Comparison of ENCODE assay signal across 1 cellular context in the genomic region with DNA sequence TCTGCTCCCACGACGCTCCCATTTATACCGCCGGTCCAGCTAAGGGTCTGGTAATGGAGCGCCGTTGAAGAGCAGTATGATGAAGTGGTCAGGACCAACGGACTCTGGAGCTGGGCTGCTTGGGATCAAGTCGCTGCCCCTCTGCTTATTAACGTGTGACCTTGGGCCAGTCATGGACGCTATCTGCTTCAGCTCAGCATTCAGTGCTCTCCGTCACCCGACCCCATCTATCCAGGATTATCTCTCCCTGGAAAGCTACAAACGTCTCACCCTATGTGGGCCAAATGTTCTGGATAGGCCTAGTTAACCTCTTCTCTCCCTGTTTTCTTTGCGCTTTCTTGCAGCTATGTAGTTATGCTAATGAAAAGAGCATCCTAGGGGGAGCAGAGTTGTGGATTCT.
TF ChIP-seq lines count a peak whose summit lies in the region.

No MANE protein-coding gene starts in this region.

TF ChIP-seq in HepG2, 621 proteins besides CTCF, POLR2A, EP300 and RAD21 (continues in another document):
- TF ChIP-seq, protein P1, sequence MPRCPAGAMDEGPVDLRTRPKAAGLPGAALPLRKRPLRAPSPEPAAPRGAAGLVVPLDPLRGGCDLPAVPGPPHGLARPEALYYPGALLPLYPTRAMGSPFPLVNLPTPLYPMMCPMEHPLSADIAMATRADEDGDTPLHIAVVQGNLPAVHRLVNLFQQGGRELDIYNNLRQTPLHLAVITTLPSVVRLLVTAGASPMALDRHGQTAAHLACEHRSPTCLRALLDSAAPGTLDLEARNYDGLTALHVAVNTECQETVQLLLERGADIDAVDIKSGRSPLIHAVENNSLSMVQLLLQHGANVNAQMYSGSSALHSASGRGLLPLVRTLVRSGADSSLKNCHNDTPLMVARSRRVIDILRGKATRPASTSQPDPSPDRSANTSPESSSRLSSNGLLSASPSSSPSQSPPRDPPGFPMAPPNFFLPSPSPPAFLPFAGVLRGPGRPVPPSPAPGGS (CRISPR knock-in tag; IDR thresholded peaks at IDR 0.05), result no peak
- TF ChIP-seq ZNF879 (CRISPR knock-in tag; IDR thresholded peaks at IDR 0.05) (no peak), TAF1 (CRISPR knock-in tag; IDR thresholded peaks at IDR 0.05) (no peak), TSC22D2 (CRISPR knock-in tag; IDR thresholded peaks at IDR 0.05; ENCODE audit: borderline replicate concordance) (0 out of 2 replicates have a peak, but pooled peaks have one; percentile 30), ARNTL (CRISPR knock-in tag; IDR thresholded peaks at IDR 0.05) (no peak), MIXL1 (CRISPR knock-in tag; IDR thresholded peaks at IDR 0.05) (no peak), ZNF563 (CRISPR knock-in tag; IDR thresholded peaks at IDR 0.05) (no peak), ZC3H4 (CRISPR knock-in tag; IDR thresholded peaks at IDR 0.05; ENCODE audit: borderline replicate concordance) (no peak), SNRNP70 (IDR thresholded peaks at IDR 0.05; ENCODE audit: low read depth, low read length) (no peak), FOXC1 (CRISPR knock-in tag; IDR thresholded peaks at IDR 0.05; ENCODE audit: borderline replicate concordance) (no peak), ZSCAN21 (CRISPR knock-in tag; IDR thresholded peaks at IDR 0.05; ENCODE audit: borderline replicate concordance) (peak; percentile 8; the same call in 1 of the 2 replicates), HMG20B (CRISPR knock-in tag; conservative IDR thresholded peaks at IDR 0.05) (no peak), PLRG1 (conservative IDR thresholded peaks at IDR 0.05) (no peak), ZKSCAN8 (CRISPR knock-in tag; IDR thresholded peaks at IDR 0.05; ENCODE audit: borderline replicate concordance) (no peak), NR2F1 (CRISPR knock-in tag; IDR thresholded peaks at IDR 0.05) (0 out of 4 replicates have a peak, but pooled peaks of 1 of the 2 experiments have one; percentile 23), SRY (CRISPR knock-in tag; IDR thresholded peaks at IDR 0.05) (no peak), ZNF570 (CRISPR knock-in tag; IDR thresholded peaks at IDR 0.05; ENCODE audit: borderline replicate concordance) (no peak), CBX2 (IDR thresholded peaks at IDR 0.05; ENCODE audit: low read depth, low read length) (no peak), CBX2 (CRISPR knock-in tag; IDR thresholded peaks at IDR 0.05; ENCODE audit: low read depth) (no peak), MYNN (CRISPR knock-in tag; IDR thresholded peaks at IDR 0.05; ENCODE audit: low read depth) (no peak), ZNF333 (CRISPR knock-in tag; IDR thresholded peaks at IDR 0.05; ENCODE audit: borderline replicate concordance) (no peak), ZNF329 (CRISPR knock-in tag; IDR thresholded peaks at IDR 0.05; ENCODE audit: low read depth) (no peak), ZNF652 (CRISPR knock-in tag; IDR thresholded peaks at IDR 0.05; ENCODE audit: borderline replicate concordance, low read depth) (peak; percentile 80), RXRA (CRISPR knock-in tag; IDR thresholded peaks at IDR 0.05) (no peak), ZNF441 (CRISPR knock-in tag; IDR thresholded peaks at IDR 0.05; ENCODE audit: borderline replicate concordance) (no peak), ZMYM3 (CRISPR knock-in tag; IDR thresholded peaks at IDR 0.05) (peak; percentile 86), ZNF598 (CRISPR knock-in tag; IDR thresholded peaks at IDR 0.05; ENCODE audit: borderline replicate concordance) (no peak), PHF20 (CRISPR knock-in tag; IDR thresholded peaks at IDR 0.05) (no peak), JUN (CRISPR knock-in tag; IDR thresholded peaks at IDR 0.05) (no peak), FOXA3 (CRISPR knock-in tag; IDR thresholded peaks at IDR 0.05) (no peak), SIN3B (IDR thresholded peaks at IDR 0.05; ENCODE audit: low read length) (no peak), ZNF335 (CRISPR knock-in tag; IDR thresholded peaks at IDR 0.05) (0 out of 2 replicates have a peak, but pooled peaks have one; percentile 32), RFX3 (CRISPR knock-in tag; IDR thresholded peaks at IDR 0.05) (no peak), MEF2D (CRISPR knock-in tag; IDR thresholded peaks at IDR 0.05) (no peak)
- TF ChIP-seq, protein P2, sequence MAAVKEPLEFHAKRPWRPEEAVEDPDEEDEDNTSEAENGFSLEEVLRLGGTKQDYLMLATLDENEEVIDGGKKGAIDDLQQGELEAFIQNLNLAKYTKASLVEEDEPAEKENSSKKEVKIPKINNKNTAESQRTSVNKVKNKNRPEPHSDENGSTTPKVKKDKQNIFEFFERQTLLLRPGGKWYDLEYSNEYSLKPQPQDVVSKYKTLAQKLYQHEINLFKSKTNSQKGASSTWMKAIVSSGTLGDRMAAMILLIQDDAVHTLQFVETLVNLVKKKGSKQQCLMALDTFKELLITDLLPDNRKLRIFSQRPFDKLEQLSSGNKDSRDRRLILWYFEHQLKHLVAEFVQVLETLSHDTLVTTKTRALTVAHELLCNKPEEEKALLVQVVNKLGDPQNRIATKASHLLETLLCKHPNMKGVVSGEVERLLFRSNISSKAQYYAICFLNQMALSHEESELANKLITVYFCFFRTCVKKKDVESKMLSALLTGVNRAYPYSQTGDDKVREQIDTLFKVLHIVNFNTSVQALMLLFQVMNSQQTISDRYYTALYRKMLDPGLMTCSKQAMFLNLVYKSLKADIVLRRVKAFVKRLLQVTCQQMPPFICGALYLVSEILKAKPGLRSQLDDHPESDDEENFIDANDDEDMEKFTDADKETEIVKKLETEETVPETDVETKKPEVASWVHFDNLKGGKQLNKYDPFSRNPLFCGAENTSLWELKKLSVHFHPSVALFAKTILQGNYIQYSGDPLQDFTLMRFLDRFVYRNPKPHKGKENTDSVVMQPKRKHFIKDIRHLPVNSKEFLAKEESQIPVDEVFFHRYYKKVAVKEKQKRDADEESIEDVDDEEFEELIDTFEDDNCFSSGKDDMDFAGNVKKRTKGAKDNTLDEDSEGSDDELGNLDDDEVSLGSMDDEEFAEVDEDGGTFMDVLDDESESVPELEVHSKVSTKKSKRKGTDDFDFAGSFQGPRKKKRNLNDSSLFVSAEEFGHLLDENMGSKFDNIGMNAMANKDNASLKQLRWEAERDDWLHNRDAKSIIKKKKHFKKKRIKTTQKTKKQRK (IDR thresholded peaks at IDR 0.05; ENCODE audit: low read length), result no peak
- TF ChIP-seq, protein P3, sequence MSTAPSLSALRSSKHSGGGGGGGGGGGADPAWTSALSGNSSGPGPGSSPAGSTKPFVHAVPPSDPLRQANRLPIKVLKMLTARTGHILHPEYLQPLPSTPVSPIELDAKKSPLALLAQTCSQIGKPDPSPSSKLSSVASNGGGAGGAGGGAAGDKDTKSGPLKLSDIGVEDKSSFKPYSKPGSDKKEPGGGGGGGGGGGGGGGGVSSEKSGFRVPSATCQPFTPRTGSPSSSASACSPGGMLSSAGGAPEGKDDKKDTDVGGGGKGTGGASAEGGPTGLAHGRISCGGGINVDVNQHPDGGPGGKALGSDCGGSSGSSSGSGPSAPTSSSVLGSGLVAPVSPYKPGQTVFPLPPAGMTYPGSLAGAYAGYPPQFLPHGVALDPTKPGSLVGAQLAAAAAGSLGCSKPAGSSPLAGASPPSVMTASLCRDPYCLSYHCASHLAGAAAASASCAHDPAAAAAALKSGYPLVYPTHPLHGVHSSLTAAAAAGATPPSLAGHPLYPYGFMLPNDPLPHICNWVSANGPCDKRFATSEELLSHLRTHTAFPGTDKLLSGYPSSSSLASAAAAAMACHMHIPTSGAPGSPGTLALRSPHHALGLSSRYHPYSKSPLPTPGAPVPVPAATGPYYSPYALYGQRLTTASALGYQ (CRISPR knock-in tag; IDR thresholded peaks at IDR 0.05), result peak; percentile 12; the same call in 1 of the 2 replicates
- TF ChIP-seq, protein P4, sequence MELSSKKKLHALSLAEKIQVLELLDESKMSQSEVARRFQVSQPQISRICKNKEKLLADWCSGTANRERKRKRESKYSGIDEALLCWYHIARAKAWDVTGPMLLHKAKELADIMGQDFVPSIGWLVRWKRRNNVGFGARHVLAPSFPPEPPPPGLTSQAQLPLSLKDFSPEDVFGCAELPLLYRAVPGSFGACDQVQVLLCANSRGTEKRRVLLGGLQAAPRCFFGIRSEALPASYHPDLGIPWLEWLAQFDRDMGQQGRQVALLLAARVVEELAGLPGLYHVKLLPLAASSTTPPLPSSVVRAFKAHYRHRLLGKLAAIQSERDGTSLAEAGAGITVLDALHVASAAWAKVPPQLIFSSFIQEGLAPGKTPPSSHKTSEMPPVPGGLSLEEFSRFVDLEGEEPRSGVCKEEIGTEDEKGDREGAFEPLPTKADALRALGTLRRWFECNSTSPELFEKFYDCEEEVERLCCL (CRISPR knock-in tag; IDR thresholded peaks at IDR 0.05; ENCODE audit: borderline replicate concordance), result no peak
- TF ChIP-seq, protein P5, sequence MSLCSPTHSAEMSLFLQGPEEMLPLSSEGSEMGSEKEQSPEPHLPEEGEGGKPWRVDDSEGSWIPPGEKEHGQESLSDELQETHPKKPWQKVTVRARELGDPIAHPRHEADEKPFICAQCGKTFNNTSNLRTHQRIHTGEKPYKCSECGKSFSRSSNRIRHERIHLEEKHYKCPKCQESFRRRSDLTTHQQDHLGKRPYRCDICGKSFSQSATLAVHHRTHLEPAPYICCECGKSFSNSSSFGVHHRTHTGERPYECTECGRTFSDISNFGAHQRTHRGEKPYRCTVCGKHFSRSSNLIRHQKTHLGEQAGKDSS (CRISPR knock-in tag; IDR thresholded peaks at IDR 0.05; ENCODE audit: borderline replicate concordance, low read depth), result peak; percentile 99
- TF ChIP-seq, protein P6, sequence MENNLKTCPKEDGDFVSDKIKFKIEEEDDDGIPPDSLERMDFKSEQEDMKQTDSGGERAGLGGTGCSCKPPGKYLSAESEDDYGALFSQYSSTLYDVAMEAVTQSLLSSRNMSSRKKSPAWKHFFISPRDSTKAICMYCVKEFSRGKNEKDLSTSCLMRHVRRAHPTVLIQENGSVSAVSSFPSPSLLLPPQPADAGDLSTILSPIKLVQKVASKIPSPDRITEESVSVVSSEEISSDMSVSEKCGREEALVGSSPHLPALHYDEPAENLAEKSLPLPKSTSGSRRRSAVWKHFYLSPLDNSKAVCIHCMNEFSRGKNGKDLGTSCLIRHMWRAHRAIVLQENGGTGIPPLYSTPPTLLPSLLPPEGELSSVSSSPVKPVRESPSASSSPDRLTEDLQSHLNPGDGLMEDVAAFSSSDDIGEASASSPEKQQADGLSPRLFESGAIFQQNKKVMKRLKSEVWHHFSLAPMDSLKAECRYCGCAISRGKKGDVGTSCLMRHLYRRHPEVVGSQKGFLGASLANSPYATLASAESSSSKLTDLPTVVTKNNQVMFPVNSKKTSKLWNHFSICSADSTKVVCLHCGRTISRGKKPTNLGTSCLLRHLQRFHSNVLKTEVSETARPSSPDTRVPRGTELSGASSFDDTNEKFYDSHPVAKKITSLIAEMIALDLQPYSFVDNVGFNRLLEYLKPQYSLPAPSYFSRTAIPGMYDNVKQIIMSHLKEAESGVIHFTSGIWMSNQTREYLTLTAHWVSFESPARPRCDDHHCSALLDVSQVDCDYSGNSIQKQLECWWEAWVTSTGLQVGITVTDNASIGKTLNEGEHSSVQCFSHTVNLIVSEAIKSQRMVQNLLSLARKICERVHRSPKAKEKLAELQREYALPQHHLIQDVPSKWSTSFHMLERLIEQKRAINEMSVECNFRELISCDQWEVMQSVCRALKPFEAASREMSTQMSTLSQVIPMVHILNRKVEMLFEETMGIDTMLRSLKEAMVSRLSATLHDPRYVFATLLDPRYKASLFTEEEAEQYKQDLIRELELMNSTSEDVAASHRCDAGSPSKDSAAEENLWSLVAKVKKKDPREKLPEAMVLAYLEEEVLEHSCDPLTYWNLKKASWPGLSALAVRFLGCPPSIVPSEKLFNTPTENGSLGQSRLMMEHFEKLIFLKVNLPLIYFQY (CRISPR knock-in tag; IDR thresholded peaks at IDR 0.05; ENCODE audit: borderline replicate concordance), result no peak
- TF ChIP-seq, protein P7, sequence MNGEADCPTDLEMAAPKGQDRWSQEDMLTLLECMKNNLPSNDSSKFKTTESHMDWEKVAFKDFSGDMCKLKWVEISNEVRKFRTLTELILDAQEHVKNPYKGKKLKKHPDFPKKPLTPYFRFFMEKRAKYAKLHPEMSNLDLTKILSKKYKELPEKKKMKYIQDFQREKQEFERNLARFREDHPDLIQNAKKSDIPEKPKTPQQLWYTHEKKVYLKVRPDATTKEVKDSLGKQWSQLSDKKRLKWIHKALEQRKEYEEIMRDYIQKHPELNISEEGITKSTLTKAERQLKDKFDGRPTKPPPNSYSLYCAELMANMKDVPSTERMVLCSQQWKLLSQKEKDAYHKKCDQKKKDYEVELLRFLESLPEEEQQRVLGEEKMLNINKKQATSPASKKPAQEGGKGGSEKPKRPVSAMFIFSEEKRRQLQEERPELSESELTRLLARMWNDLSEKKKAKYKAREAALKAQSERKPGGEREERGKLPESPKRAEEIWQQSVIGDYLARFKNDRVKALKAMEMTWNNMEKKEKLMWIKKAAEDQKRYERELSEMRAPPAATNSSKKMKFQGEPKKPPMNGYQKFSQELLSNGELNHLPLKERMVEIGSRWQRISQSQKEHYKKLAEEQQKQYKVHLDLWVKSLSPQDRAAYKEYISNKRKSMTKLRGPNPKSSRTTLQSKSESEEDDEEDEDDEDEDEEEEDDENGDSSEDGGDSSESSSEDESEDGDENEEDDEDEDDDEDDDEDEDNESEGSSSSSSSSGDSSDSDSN (CRISPR knock-in tag; IDR thresholded peaks at IDR 0.05), result no peak
- TF ChIP-seq, protein P8, sequence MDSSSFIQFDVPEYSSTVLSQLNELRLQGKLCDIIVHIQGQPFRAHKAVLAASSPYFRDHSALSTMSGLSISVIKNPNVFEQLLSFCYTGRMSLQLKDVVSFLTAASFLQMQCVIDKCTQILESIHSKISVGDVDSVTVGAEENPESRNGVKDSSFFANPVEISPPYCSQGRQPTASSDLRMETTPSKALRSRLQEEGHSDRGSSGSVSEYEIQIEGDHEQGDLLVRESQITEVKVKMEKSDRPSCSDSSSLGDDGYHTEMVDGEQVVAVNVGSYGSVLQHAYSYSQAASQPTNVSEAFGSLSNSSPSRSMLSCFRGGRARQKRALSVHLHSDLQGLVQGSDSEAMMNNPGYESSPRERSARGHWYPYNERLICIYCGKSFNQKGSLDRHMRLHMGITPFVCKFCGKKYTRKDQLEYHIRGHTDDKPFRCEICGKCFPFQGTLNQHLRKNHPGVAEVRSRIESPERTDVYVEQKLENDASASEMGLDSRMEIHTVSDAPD (CRISPR knock-in tag; IDR thresholded peaks at IDR 0.05), result no peak
- TF ChIP-seq, protein P9, sequence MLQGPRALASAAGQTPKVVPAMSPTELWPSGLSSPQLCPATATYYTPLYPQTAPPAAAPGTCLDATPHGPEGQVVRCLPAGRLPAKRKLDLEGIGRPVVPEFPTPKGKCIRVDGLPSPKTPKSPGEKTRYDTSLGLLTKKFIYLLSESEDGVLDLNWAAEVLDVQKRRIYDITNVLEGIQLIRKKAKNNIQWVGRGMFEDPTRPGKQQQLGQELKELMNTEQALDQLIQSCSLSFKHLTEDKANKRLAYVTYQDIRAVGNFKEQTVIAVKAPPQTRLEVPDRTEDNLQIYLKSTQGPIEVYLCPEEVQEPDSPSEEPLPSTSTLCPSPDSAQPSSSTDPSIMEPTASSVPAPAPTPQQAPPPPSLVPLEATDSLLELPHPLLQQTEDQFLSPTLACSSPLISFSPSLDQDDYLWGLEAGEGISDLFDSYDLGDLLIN (CRISPR knock-in tag; IDR thresholded peaks at IDR 0.05; ENCODE audit: borderline replicate concordance), result no peak
- TF ChIP-seq, protein P10, sequence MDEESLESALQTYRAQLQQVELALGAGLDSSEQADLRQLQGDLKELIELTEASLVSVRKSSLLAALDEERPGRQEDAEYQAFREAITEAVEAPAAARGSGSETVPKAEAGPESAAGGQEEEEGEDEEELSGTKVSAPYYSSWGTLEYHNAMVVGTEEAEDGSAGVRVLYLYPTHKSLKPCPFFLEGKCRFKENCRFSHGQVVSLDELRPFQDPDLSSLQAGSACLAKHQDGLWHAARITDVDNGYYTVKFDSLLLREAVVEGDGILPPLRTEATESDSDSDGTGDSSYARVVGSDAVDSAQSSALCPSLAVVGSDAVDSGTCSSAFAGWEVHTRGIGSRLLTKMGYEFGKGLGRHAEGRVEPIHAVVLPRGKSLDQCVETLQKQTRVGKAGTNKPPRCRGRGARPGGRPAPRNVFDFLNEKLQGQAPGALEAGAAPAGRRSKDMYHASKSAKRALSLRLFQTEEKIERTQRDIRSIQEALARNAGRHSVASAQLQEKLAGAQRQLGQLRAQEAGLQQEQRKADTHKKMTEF (CRISPR knock-in tag; IDR thresholded peaks at IDR 0.05), result no peak
